ENCODE assay signal across 17 cellular contexts in genomic region chr11:100581318-100581717, GRCh38.
DNase-seq lines count a peak whose midpoint lies in the region; ATAC-seq, FAIRE-seq and TF ChIP-seq lines count a peak whose summit lies in the region.
"Had no signal": no experiment of that assay in that cellular context is flagged by ENCODE, and none has a peak within 500 bp of the region (broad histone marks: within the 10 kb centered on the region; RNA-seq: fewer than 3 reads in every experiment).

No MANE protein-coding gene starts in this region.

- no peak overlapping the region for H3K4me3 ChIP-seq in astrocyte of the spinal cord (ENCODE audit: low read depth, low read length)
- H3K4me3 ChIP-seq: thyroid gland had no signal

- ATAC-seq in GM21528 (IDR thresholded peaks at IDR 0.05; ENCODE audit: low FRiP score, unreplicated experiment) (no peak), WTC11 (no peak)
- ATAC-seq: activated CD8-positive, alpha-beta T cell treated with anti-CD3 and anti-CD28 coated beads, Interleukin-2, amount 10 ng/mL, durations not matched to agents 7 days and 5 days; activated T-cell treated with anti-CD3 and anti-CD28 coated beads, Interleukin-2, amount 50 U/mL, for 72 hours; Panc1; stimulated activated memory B cell treated with anti-CD40 and anti-IgM and Interleukin-4, amounts not matched to agents 10 μg/mL and 1 μg/mL and 100 μg/mL, for 72 hours had no signal

- in situ Hi-C loops in astrocyte of the spinal cord (cut with HindIII; ENCODE audit: low sequenced_read_pairs) = no loop called here

- TF ChIP-seq CTCF in astrocyte of the spinal cord (IDR thresholded peaks at IDR 0.05; ENCODE audit: low read depth, low read length) (no peak), WTC11 (IDR thresholded peaks at IDR 0.05) (no peak)

- no peak for FAIRE-seq in H54 (lab: Jason Lieb, UNC)

- DNase-seq in ELR (ENCODE audit: low read depth) = peak; percentile 7
- DNase-seq in MV-4-11 (lab: John Stamatoyannopoulos, UW) = peak; percentile 75
- DNase-seq in astrocyte of the spinal cord (ENCODE audit: low read depth, low spot score) = peak; percentile 12
- DNase-seq in midbrain (lab: John Stamatoyannopoulos, UW) = peak; percentile 22
- no peak for DNase-seq in NCI-H146 treated with DMSO at 0.1 percent for 48 hours (lab: John Stamatoyannopoulos, UW; ENCODE audit: unreplicated experiment)
- DNase-seq in WTC11 (ENCODE audit: low spot score) = no peak
- no peak for DNase-seq in H54 (ENCODE audit: insufficient read length, low spot score)
- DNase-seq: activated CD8-positive, alpha-beta T cell treated with anti-CD3 and anti-CD28 coated beads, Interleukin-2, amount 10 ng/mL, durations not matched to agents 7 days and 5 days; activated T-cell treated with anti-CD3 and anti-CD28 coated beads, Interleukin-2, amount 50 U/mL, for 72 hours; NCI-H2029; NCI-H510A treated with DMSO at 0.1 percent for 48 hours; thyroid gland had no signal

- POLR2A ChIA-PET in WTC11 (lab: Charles Lee) = no interaction called here

- H3K27me3 Mint-ChIP-seq in WTC11 (ENCODE audit: low read depth) = no peaks in the 10 kb centered on the region
- H3K27me3 Mint-ChIP-seq: activated naive CD8-positive, alpha-beta T cell; stimulated activated memory B cell treated with anti-CD40 and anti-IgM and Interleukin-4, amounts not matched to agents 10 μg/mL and 1 μg/mL and 100 μg/mL, for 72 hours had no signal

- TF ChIP-seq POLR2A in H54 (IDR thresholded peaks at IDR 0.05; ENCODE audit: low read depth, low read length) = no peak

- no peaks in the 10 kb centered on the region for H3K9me3 Mint-ChIP-seq in WTC11
- H3K9me3 Mint-ChIP-seq: activated T-cell treated with anti-CD3 and anti-CD28 coated beads, Interleukin-2, amount 50 U/mL, for 72 hours; neural crest cell had no signal

- H3K27ac Mint-ChIP-seq in WTC11 = no peak overlapping the region
- H3K27ac Mint-ChIP-seq: activated CD8-positive, alpha-beta T cell treated with anti-CD3 and anti-CD28 coated beads, Interleukin-2, amount 10 ng/mL, durations not matched to agents 7 days and 5 days; activated naive CD8-positive, alpha-beta T cell; activated T-cell treated with anti-CD3 and anti-CD28 coated beads, Interleukin-2, amount 50 U/mL, for 72 hours; stimulated activated memory B cell treated with anti-CD40 and anti-IgM and Interleukin-4, amounts not matched to agents 10 μg/mL and 1 μg/mL and 100 μg/mL, for 72 hours had no signal

- peaks cover 12% of the 10 kb centered on the region for H3K4me1 Mint-ChIP-seq in WTC11
- H3K4me1 Mint-ChIP-seq: stimulated activated memory B cell treated with anti-CD40 and anti-IgM and Interleukin-4, amounts not matched to agents 10 μg/mL and 1 μg/mL and 100 μg/mL, for 72 hours had no signal

- no peaks in the 10 kb centered on the region for H3K36me3 Mint-ChIP-seq in WTC11
- H3K36me3 Mint-ChIP-seq: activated naive CD8-positive, alpha-beta T cell; stimulated activated memory B cell treated with anti-CD40 and anti-IgM and Interleukin-4, amounts not matched to agents 10 μg/mL and 1 μg/mL and 100 μg/mL, for 72 hours had no signal

- H3K4me3 Mint-ChIP-seq in WTC11 = no peak overlapping the region
- H3K4me3 Mint-ChIP-seq: activated CD8-positive, alpha-beta T cell treated with anti-CD3 and anti-CD28 coated beads, Interleukin-2, amount 10 ng/mL, durations not matched to agents 7 days and 5 days; activated naive CD8-positive, alpha-beta T cell; activated T-cell treated with anti-CD3 and anti-CD28 coated beads, Interleukin-2, amount 50 U/mL, for 72 hours; neural crest cell; stimulated activated memory B cell treated with anti-CD40 and anti-IgM and Interleukin-4, amounts not matched to agents 10 μg/mL and 1 μg/mL and 100 μg/mL, for 72 hours had no signal

- CTCF ChIA-PET in WTC11 (lab: Charles Lee) = no interaction called here

TF ChIP-seq in WTC11, 78 proteins besides CTCF, POLR2A, EP300 and RAD21 (continues in another document):
- TF ChIP-seq NFATC4 (CRISPR knock-in tag; IDR thresholded peaks at IDR 0.05) = no peak
- no peak for TF ChIP-seq NR3C1 (CRISPR knock-in tag; conservative IDR thresholded peaks at IDR 0.05; ENCODE audit: low read depth)
- no peak for TF ChIP-seq ZSCAN18 (CRISPR knock-in tag; IDR thresholded peaks at IDR 0.05)
- no peak for TF ChIP-seq ZNF423 (CRISPR knock-in tag; IDR thresholded peaks at IDR 0.05)
- TF ChIP-seq NR1H2 (CRISPR knock-in tag; IDR thresholded peaks at IDR 0.05) = no peak
- TF ChIP-seq GABPB1 (CRISPR knock-in tag; IDR thresholded peaks at IDR 0.05) = no peak
- TF ChIP-seq FOXJ3 (CRISPR knock-in tag; IDR thresholded peaks at IDR 0.05; ENCODE audit: borderline replicate concordance) = no peak
- TF ChIP-seq USF2 (CRISPR knock-in tag; IDR thresholded peaks at IDR 0.05) = no peak
- TF ChIP-seq ESRRA (CRISPR knock-in tag; IDR thresholded peaks at IDR 0.05; ENCODE audit: borderline replicate concordance) = no peak
- no peak for TF ChIP-seq ARID4B (CRISPR knock-in tag; IDR thresholded peaks at IDR 0.05; ENCODE audit: borderline replicate concordance)
- no peak for TF ChIP-seq KAT7 (CRISPR knock-in tag; IDR thresholded peaks at IDR 0.05; ENCODE audit: borderline replicate concordance)
- TF ChIP-seq ZBTB21 (CRISPR knock-in tag; IDR thresholded peaks at IDR 0.05; ENCODE audit: borderline replicate concordance) = no peak
- no peak for TF ChIP-seq E2F4 (CRISPR knock-in tag; IDR thresholded peaks at IDR 0.05; ENCODE audit: borderline replicate concordance, low read depth)
- TF ChIP-seq HMGA2 (CRISPR knock-in tag; IDR thresholded peaks at IDR 0.05) = no peak
- no peak for TF ChIP-seq CREM (CRISPR knock-in tag; IDR thresholded peaks at IDR 0.05)
- TF ChIP-seq NR2C2 (CRISPR knock-in tag; IDR thresholded peaks at IDR 0.05) = no peak

Comparison
In these comparisons a context has a peak if more than half of its experiments do, and no peak if none do; other contexts are left out.
1. DNase-seq: peak in ELR (single experiment), MV-4-11 (single experiment), astrocyte of the spinal cord (single experiment) and midbrain (single experiment); none in NCI-H146 treated with DMSO at 0.1 percent for 48 hours (single experiment), WTC11 (single experiment) and H54 (single experiment).